22 cellular contexts compared by ENCODE assay signal in genomic region chr2:208010501-208010900, GRCh38.
"Had no signal": no experiment of that assay in that cellular context is flagged by ENCODE, and none has a peak within 500 bp of the region (broad histone marks: within the 10 kb centered on the region; RNA-seq: fewer than 3 reads in every experiment).

No MANE protein-coding gene starts in this region.

- H3K4me3 ChIP-seq: colonic mucosa, right lobe of liver, stomach, testis had no signal

- H3K27me3 ChIP-seq: brain microvascular endothelial cell, colonic mucosa, right lobe of liver, stomach, testis had no signal

- DNase-seq: activated CD4-positive, alpha-beta T cell treated with anti-CD3 and anti-CD28 coated beads, Interleukin-2, amount 10 ng/mL, durations not matched to agents 24 days and 14 days; activated CD8-positive, alpha-beta T cell treated with anti-CD3 and anti-CD28 coated beads for 36 hours; activated naive CD4-positive, alpha-beta T cell treated with anti-CD3 and anti-CD28 coated beads, Interleukin-2, amount 10 ng/mL, durations not matched to agents 7 days and 5 days; activated T-cell treated with anti-CD3 and anti-CD28 coated beads, Interleukin-2, amount 50 U/mL, for 1 hour; aorta; brain microvascular endothelial cell; central memory CD4-positive, alpha-beta T cell; colonic mucosa; erythroblast; foreskin melanocyte; glutamatergic neuron; kidney; left ventricle myocardium superior; naive thymus-derived CD4-positive, alpha-beta T cell; right lobe of liver; small intestine; stimulated activated CD4-positive, alpha-beta T cell treated with anti-CD3 and anti-CD28 coated beads, Interleukin-15, amount 100 ng/mL, for 24 hours; stimulated activated CD4-positive, alpha-beta T cell treated with anti-CD3 and anti-CD28 coated beads, Interleukin-2, amount 100 ng/mL, for 48 hours; stomach; T-cell; testis had no signal

- H3K36me3 ChIP-seq: brain microvascular endothelial cell, colonic mucosa, right lobe of liver, stomach had no signal

- H3K4me1 ChIP-seq: colonic mucosa had no signal

- H3K27ac ChIP-seq: brain microvascular endothelial cell, colonic mucosa, parathyroid adenoma, right lobe of liver, stomach, testis had no signal

- H3K9me3 ChIP-seq: colonic mucosa, right lobe of liver, stomach, testis had no signal

- ATAC-seq: activated CD8-positive, alpha-beta T cell treated with anti-CD3 and anti-CD28 coated beads for 36 hours; left ventricle myocardium superior; naive thymus-derived CD4-positive, alpha-beta T cell; T-cell had no signal
